ENCODE assay signal across 1 cellular context in genomic region chr20:59933296-59933848, GRCh38.
TF ChIP-seq lines count a peak whose summit lies in the region.

Gene SYCP2 (minus strand): TSS chr20:59933637. CDS start chr20:59922413, 11,224 bp downstream.

TF ChIP-seq in IMR-90, 13 proteins besides CTCF, POLR2A, EP300 and RAD21:
- TF ChIP-seq USF2 (IDR thresholded peaks at IDR 0.05; ENCODE audit: low read depth, low read length) (no peak), BHLHE40 (IDR thresholded peaks at IDR 0.05; ENCODE audit: low read depth, low read length) (no peak), RCOR1 (IDR thresholded peaks at IDR 0.05; ENCODE audit: insufficient replicate concordance, low read length) (no peak), CEBPB (IDR thresholded peaks at IDR 0.05; ENCODE audit: low read depth, low read length) (no peak), CHD1 (IDR thresholded peaks at IDR 0.05; ENCODE audit: low read depth, low read length) (no peak), FOS (IDR thresholded peaks at IDR 0.05; ENCODE audit: low read depth, low read length) (no peak), NFE2L2 (IDR thresholded peaks at IDR 0.05; ENCODE audit: low read depth, low read length) (no peak), ELK1 (IDR thresholded peaks at IDR 0.05; ENCODE audit: borderline replicate concordance, low read depth, low read length) (no peak), MXI1 (IDR thresholded peaks at IDR 0.05; ENCODE audit: borderline replicate concordance, low read depth, low read length) (no peak), RFX5 (IDR thresholded peaks at IDR 0.05; ENCODE audit: low read depth, low read length) (no peak), SMC3 (IDR thresholded peaks at IDR 0.05; ENCODE audit: low read depth, low read length) (no peak), MAFK (IDR thresholded peaks at IDR 0.05; ENCODE audit: low read depth, low read length) (no peak), MAZ (IDR thresholded peaks at IDR 0.05; ENCODE audit: borderline replicate concordance, low read depth, low read length) (no peak)
TF ChIP-seq in IMR-90: peak in this region for 0.
